In genomic region chr2:200509608-200510433, GRCh38 we compare ENCODE assay signal across 1 cellular context.
TF ChIP-seq lines count a peak whose summit lies in the region.

TSS of gene KCTD18 (minus strand) at chr2:200510068. CDS start at chr2:200507016, 3,052 bp downstream.

TF ChIP-seq in GM23338, 12 proteins besides CTCF, POLR2A, EP300 and RAD21 (continued from another document):
- TF ChIP-seq, protein P1, sequence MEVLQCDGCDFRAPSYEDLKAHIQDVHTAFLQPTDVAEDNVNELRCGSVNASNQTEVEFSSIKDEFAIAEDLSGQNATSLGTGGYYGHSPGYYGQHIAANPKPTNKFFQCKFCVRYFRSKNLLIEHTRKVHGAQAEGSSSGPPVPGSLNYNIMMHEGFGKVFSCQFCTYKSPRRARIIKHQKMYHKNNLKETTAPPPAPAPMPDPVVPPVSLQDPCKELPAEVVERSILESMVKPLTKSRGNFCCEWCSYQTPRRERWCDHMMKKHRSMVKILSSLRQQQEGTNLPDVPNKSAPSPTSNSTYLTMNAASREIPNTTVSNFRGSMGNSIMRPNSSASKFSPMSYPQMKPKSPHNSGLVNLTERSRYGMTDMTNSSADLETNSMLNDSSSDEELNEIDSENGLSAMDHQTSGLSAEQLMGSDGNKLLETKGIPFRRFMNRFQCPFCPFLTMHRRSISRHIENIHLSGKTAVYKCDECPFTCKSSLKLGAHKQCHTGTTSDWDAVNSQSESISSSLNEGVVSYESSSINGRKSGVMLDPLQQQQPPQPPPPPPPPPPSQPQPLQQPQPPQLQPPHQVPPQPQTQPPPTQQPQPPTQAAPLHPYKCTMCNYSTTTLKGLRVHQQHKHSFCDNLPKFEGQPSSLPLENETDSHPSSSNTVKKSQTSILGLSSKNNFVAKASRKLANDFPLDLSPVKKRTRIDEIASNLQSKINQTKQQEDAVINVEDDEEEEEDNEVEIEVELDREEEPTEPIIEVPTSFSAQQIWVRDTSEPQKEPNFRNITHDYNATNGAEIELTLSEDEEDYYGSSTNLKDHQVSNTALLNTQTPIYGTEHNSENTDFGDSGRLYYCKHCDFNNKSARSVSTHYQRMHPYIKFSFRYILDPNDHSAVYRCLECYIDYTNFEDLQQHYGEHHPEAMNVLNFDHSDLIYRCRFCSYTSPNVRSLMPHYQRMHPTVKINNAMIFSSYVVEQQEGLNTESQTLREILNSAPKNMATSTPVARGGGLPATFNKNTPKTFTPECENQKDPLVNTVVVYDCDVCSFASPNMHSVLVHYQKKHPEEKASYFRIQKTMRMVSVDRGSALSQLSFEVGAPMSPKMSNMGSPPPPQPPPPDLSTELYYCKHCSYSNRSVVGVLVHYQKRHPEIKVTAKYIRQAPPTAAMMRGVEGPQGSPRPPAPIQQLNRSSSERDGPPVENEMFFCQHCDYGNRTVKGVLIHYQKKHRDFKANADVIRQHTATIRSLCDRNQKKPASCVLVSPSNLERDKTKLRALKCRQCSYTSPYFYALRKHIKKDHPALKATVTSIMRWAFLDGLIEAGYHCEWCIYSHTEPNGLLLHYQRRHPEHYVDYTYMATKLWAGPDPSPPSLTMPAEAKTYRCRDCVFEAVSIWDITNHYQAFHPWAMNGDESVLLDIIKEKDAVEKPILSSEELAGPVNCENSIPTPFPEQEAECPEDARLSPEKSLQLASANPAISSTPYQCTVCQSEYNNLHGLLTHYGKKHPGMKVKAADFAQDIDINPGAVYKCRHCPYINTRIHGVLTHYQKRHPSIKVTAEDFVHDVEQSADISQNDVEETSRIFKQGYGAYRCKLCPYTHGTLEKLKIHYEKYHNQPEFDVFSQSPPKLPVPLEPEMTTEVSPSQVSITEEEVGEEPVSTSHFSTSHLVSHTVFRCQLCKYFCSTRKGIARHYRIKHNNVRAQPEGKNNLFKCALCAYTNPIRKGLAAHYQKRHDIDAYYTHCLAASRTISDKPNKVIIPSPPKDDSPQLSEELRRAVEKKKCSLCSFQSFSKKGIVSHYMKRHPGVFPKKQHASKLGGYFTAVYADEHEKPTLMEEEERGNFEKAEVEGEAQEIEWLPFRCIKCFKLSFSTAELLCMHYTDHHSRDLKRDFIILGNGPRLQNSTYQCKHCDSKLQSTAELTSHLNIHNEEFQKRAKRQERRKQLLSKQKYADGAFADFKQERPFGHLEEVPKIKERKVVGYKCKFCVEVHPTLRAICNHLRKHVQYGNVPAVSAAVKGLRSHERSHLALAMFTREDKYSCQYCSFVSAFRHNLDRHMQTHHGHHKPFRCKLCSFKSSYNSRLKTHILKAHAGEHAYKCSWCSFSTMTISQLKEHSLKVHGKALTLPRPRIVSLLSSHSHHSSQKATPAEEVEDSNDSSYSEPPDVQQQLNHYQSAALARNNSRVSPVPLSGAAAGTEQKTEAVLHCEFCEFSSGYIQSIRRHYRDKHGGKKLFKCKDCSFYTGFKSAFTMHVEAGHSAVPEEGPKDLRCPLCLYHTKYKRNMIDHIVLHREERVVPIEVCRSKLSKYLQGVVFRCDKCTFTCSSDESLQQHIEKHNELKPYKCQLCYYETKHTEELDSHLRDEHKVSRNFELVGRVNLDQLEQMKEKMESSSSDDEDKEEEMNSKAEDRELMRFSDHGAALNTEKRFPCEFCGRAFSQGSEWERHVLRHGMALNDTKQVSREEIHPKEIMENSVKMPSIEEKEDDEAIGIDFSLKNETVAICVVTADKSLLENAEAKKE (CRISPR knock-in tag; IDR thresholded peaks at IDR 0.05) = no peak
- no peak for TF ChIP-seq ZNF114 (CRISPR knock-in tag; IDR thresholded peaks at IDR 0.05)
